2 cellular contexts compared by ENCODE assay signal in genomic region chr18:50775207-50775606, GRCh38.
TF ChIP-seq lines count a peak whose summit lies in the region.

No MANE protein-coding gene starts in this region.

TF ChIP-seq in WTC11, 78 proteins besides CTCF, POLR2A, EP300 and RAD21 (continued from another document):
- TF ChIP-seq TCF7 (CRISPR knock-in tag; IDR thresholded peaks at IDR 0.05; ENCODE audit: low read depth): no peak
- no peak for TF ChIP-seq TP53 (CRISPR knock-in tag; IDR thresholded peaks at IDR 0.05)
- TF ChIP-seq ATF6 (CRISPR knock-in tag; IDR thresholded peaks at IDR 0.05): no peak
- TF ChIP-seq, protein P1, sequence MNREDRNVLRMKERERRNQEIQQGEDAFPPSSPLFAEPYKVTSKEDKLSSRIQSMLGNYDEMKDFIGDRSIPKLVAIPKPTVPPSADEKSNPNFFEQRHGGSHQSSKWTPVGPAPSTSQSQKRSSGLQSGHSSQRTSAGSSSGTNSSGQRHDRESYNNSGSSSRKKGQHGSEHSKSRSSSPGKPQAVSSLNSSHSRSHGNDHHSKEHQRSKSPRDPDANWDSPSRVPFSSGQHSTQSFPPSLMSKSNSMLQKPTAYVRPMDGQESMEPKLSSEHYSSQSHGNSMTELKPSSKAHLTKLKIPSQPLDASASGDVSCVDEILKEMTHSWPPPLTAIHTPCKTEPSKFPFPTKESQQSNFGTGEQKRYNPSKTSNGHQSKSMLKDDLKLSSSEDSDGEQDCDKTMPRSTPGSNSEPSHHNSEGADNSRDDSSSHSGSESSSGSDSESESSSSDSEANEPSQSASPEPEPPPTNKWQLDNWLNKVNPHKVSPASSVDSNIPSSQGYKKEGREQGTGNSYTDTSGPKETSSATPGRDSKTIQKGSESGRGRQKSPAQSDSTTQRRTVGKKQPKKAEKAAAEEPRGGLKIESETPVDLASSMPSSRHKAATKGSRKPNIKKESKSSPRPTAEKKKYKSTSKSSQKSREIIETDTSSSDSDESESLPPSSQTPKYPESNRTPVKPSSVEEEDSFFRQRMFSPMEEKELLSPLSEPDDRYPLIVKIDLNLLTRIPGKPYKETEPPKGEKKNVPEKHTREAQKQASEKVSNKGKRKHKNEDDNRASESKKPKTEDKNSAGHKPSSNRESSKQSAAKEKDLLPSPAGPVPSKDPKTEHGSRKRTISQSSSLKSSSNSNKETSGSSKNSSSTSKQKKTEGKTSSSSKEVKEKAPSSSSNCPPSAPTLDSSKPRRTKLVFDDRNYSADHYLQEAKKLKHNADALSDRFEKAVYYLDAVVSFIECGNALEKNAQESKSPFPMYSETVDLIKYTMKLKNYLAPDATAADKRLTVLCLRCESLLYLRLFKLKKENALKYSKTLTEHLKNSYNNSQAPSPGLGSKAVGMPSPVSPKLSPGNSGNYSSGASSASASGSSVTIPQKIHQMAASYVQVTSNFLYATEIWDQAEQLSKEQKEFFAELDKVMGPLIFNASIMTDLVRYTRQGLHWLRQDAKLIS (CRISPR knock-in tag; IDR thresholded peaks at IDR 0.05; ENCODE audit: borderline replicate concordance): no peak
- TF ChIP-seq, protein P2, sequence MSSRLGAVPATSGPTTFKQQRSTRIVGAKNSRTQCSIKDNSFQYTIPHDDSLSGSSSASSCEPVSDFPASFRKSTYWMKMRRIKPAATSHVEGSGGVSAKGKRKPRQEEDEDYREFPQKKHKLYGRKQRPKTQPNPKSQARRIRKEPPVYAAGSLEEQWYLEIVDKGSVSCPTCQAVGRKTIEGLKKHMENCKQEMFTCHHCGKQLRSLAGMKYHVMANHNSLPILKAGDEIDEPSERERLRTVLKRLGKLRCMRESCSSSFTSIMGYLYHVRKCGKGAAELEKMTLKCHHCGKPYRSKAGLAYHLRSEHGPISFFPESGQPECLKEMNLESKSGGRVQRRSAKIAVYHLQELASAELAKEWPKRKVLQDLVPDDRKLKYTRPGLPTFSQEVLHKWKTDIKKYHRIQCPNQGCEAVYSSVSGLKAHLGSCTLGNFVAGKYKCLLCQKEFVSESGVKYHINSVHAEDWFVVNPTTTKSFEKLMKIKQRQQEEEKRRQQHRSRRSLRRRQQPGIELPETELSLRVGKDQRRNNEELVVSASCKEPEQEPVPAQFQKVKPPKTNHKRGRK (CRISPR knock-in tag; IDR thresholded peaks at IDR 0.05; ENCODE audit: borderline replicate concordance): no peak
- no peak for TF ChIP-seq KAT7 (CRISPR knock-in tag; IDR thresholded peaks at IDR 0.05; ENCODE audit: borderline replicate concordance)
- no peak for TF ChIP-seq CDX4 (CRISPR knock-in tag; IDR thresholded peaks at IDR 0.05; ENCODE audit: borderline replicate concordance)
- TF ChIP-seq ZNF121 (CRISPR knock-in tag; IDR thresholded peaks at IDR 0.05): no peak

TF ChIP-seq in SK-N-SH treated with all-trans-retinoic acid at 6 μM for 48 hours, 23 proteins besides CTCF, POLR2A, EP300 and RAD21 (continued from another document):
- TF ChIP-seq, protein P3, sequence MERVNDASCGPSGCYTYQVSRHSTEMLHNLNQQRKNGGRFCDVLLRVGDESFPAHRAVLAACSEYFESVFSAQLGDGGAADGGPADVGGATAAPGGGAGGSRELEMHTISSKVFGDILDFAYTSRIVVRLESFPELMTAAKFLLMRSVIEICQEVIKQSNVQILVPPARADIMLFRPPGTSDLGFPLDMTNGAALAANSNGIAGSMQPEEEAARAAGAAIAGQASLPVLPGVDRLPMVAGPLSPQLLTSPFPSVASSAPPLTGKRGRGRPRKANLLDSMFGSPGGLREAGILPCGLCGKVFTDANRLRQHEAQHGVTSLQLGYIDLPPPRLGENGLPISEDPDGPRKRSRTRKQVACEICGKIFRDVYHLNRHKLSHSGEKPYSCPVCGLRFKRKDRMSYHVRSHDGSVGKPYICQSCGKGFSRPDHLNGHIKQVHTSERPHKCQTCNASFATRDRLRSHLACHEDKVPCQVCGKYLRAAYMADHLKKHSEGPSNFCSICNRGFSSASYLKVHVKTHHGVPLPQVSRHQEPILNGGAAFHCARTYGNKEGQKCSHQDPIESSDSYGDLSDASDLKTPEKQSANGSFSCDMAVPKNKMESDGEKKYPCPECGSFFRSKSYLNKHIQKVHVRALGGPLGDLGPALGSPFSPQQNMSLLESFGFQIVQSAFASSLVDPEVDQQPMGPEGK (CRISPR knock-in tag; IDR thresholded peaks at IDR 0.05; ENCODE audit: borderline replicate concordance): no peak
- TF ChIP-seq OSR1 (CRISPR knock-in tag; IDR thresholded peaks at IDR 0.05) (no peak), ESRRG (CRISPR knock-in tag; IDR thresholded peaks at IDR 0.05) (no peak), CSDC2 (CRISPR knock-in tag; IDR thresholded peaks at IDR 0.05) (no peak), ZNF565 (CRISPR knock-in tag; conservative IDR thresholded peaks at IDR 0.05; ENCODE audit: low read depth) (no peak), ISL1 (CRISPR knock-in tag; IDR thresholded peaks at IDR 0.05) (no peak), ZNF70 (CRISPR knock-in tag; IDR thresholded peaks at IDR 0.05) (no peak)
- TF ChIP-seq, protein P4, sequence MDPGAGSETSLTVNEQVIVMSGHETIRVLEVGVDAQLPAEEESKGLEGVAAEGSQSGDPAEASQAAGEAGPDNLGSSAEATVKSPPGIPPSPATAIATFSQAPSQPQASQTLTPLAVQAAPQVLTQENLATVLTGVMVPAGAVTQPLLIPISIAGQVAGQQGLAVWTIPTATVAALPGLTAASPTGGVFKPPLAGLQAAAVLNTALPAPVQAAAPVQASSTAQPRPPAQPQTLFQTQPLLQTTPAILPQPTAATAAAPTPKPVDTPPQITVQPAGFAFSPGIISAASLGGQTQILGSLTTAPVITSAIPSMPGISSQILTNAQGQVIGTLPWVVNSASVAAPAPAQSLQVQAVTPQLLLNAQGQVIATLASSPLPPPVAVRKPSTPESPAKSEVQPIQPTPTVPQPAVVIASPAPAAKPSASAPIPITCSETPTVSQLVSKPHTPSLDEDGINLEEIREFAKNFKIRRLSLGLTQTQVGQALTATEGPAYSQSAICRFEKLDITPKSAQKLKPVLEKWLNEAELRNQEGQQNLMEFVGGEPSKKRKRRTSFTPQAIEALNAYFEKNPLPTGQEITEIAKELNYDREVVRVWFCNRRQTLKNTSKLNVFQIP (CRISPR knock-in tag; IDR thresholded peaks at IDR 0.05; ENCODE audit: borderline replicate concordance, low read depth): no peak
TF ChIP-seq in SK-N-SH treated with all-trans-retinoic acid at 6 μM for 48 hours: peak in this region for 0.
